In the genomic region with DNA sequence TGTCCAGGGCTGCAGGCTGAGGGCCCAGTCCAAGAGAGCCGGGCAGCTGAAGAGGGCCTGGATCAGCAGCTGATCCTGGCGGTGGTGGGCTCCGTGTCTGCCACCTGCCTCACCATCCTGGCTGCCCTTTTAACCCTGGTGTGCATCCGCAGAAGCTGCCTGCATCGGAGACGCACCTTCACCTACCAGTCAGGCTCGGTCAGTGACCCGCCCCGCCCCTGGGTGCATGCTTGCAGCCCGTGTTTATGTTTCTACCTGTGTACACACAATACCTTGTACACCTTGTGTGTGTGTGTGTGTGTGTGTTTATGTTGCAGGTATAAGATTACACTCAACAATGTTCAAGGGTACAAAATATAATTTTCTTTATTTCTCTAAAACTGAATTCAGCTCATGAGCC, we compare ENCODE assay signal across 1 cellular context.
TF ChIP-seq lines count a peak whose summit lies in the region.

No MANE protein-coding gene starts in this region.

TF ChIP-seq in HepG2, 621 proteins besides CTCF, POLR2A, EP300 and RAD21 (continued from another document and continues in another):
- TF ChIP-seq, protein P1, sequence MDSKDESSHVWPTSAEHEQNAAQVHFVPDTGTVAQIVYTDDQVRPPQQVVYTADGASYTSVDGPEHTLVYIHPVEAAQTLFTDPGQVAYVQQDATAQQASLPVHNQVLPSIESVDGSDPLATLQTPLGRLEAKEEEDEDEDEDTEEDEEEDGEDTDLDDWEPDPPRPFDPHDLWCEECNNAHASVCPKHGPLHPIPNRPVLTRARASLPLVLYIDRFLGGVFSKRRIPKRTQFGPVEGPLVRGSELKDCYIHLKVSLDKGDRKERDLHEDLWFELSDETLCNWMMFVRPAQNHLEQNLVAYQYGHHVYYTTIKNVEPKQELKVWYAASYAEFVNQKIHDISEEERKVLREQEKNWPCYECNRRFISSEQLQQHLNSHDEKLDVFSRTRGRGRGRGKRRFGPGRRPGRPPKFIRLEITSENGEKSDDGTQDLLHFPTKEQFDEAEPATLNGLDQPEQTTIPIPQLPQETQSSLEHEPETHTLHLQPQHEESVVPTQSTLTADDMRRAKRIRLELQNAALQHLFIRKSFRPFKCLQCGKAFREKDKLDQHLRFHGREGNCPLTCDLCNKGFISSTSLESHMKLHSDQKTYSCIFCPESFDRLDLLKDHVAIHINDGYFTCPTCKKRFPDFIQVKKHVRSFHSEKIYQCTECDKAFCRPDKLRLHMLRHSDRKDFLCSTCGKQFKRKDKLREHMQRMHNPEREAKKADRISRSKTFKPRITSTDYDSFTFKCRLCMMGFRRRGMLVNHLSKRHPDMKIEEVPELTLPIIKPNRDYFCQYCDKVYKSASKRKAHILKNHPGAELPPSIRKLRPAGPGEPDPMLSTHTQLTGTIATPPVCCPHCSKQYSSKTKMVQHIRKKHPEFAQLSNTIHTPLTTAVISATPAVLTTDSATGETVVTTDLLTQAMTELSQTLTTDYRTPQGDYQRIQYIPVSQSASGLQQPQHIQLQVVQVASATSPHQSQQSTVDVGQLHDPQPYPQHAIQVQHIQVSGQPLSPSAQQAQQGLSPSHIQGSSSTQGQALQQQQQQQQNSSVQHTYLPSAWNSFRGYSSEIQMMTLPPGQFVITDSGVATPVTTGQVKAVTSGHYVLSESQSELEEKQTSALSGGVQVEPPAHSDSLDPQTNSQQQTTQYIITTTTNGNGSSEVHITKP (CRISPR knock-in tag; IDR thresholded peaks at IDR 0.05; ENCODE audit: low read depth), result no peak
- no peak for TF ChIP-seq HNF4G (IDR thresholded peaks at IDR 0.05; ENCODE audit: borderline replicate concordance, low read depth, low read length)
- TF ChIP-seq HNF4G (CRISPR knock-in tag; IDR thresholded peaks at IDR 0.05; ENCODE audit: borderline replicate concordance, low read depth), result no peak
- TF ChIP-seq, protein P2, sequence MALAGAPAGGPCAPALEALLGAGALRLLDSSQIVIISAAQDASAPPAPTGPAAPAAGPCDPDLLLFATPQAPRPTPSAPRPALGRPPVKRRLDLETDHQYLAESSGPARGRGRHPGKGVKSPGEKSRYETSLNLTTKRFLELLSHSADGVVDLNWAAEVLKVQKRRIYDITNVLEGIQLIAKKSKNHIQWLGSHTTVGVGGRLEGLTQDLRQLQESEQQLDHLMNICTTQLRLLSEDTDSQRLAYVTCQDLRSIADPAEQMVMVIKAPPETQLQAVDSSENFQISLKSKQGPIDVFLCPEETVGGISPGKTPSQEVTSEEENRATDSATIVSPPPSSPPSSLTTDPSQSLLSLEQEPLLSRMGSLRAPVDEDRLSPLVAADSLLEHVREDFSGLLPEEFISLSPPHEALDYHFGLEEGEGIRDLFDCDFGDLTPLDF (CRISPR knock-in tag; IDR thresholded peaks at IDR 0.05), result no peak
- TF ChIP-seq PAX8 (CRISPR knock-in tag; IDR thresholded peaks at IDR 0.05; ENCODE audit: borderline replicate concordance), result no peak
- peak in 1 of 2 experiments; percentile 58; a peak in 1 of 4 replicates for TF ChIP-seq NR2F1 (CRISPR knock-in tag; IDR thresholded peaks at IDR 0.05)
- no peak for TF ChIP-seq NFE2L2 (IDR thresholded peaks at IDR 0.05; ENCODE audit: low read length)
- TF ChIP-seq, protein P3, sequence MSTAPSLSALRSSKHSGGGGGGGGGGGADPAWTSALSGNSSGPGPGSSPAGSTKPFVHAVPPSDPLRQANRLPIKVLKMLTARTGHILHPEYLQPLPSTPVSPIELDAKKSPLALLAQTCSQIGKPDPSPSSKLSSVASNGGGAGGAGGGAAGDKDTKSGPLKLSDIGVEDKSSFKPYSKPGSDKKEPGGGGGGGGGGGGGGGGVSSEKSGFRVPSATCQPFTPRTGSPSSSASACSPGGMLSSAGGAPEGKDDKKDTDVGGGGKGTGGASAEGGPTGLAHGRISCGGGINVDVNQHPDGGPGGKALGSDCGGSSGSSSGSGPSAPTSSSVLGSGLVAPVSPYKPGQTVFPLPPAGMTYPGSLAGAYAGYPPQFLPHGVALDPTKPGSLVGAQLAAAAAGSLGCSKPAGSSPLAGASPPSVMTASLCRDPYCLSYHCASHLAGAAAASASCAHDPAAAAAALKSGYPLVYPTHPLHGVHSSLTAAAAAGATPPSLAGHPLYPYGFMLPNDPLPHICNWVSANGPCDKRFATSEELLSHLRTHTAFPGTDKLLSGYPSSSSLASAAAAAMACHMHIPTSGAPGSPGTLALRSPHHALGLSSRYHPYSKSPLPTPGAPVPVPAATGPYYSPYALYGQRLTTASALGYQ (CRISPR knock-in tag; IDR thresholded peaks at IDR 0.05), result no peak
- no peak for TF ChIP-seq ZFAT (CRISPR knock-in tag; conservative IDR thresholded peaks at IDR 0.05)
- TF ChIP-seq ZNF615 (CRISPR knock-in tag; IDR thresholded peaks at IDR 0.05; ENCODE audit: borderline replicate concordance), result no peak
- TF ChIP-seq ZSCAN12 (CRISPR knock-in tag; IDR thresholded peaks at IDR 0.05), result no peak
- TF ChIP-seq CC2D1A (CRISPR knock-in tag; IDR thresholded peaks at IDR 0.05), result no peak
- no peak for TF ChIP-seq ZNF331 (CRISPR knock-in tag; IDR thresholded peaks at IDR 0.05)
- TF ChIP-seq, protein P4, sequence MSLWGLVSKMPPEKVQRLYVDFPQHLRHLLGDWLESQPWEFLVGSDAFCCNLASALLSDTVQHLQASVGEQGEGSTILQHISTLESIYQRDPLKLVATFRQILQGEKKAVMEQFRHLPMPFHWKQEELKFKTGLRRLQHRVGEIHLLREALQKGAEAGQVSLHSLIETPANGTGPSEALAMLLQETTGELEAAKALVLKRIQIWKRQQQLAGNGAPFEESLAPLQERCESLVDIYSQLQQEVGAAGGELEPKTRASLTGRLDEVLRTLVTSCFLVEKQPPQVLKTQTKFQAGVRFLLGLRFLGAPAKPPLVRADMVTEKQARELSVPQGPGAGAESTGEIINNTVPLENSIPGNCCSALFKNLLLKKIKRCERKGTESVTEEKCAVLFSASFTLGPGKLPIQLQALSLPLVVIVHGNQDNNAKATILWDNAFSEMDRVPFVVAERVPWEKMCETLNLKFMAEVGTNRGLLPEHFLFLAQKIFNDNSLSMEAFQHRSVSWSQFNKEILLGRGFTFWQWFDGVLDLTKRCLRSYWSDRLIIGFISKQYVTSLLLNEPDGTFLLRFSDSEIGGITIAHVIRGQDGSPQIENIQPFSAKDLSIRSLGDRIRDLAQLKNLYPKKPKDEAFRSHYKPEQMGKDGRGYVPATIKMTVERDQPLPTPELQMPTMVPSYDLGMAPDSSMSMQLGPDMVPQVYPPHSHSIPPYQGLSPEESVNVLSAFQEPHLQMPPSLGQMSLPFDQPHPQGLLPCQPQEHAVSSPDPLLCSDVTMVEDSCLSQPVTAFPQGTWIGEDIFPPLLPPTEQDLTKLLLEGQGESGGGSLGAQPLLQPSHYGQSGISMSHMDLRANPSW (CRISPR knock-in tag; IDR thresholded peaks at IDR 0.05; ENCODE audit: borderline replicate concordance), result no peak
- TF ChIP-seq RARA (CRISPR knock-in tag; IDR thresholded peaks at IDR 0.05), result peak; percentile 83
- TF ChIP-seq ZNF768 (CRISPR knock-in tag; IDR thresholded peaks at IDR 0.05), result no peak
- TF ChIP-seq MTA3 (CRISPR knock-in tag; IDR thresholded peaks at IDR 0.05), result no peak
- TF ChIP-seq ZBTB38 (CRISPR knock-in tag; IDR thresholded peaks at IDR 0.05), result no peak
- TF ChIP-seq ZNF891 (CRISPR knock-in tag; IDR thresholded peaks at IDR 0.05), result no peak
- TF ChIP-seq, protein P5, sequence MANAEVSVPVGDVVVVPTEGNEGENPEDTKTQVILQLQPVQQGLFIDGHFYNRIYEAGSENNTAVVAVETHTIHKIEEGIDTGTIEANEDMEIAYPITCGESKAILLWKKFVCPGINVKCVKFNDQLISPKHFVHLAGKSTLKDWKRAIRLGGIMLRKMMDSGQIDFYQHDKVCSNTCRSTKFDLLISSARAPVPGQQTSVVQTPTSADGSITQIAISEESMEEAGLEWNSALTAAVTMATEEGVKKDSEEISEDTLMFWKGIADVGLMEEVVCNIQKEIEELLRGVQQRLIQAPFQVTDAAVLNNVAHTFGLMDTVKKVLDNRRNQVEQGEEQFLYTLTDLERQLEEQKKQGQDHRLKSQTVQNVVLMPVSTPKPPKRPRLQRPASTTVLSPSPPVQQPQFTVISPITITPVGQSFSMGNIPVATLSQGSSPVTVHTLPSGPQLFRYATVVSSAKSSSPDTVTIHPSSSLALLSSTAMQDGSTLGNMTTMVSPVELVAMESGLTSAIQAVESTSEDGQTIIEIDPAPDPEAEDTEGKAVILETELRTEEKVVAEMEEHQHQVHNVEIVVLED (CRISPR knock-in tag; IDR thresholded peaks at IDR 0.05; ENCODE audit: borderline replicate concordance), result no peak
- no peak for TF ChIP-seq CEBPG (CRISPR knock-in tag; IDR thresholded peaks at IDR 0.05)
- TF ChIP-seq ZNF329 (CRISPR knock-in tag; IDR thresholded peaks at IDR 0.05; ENCODE audit: low read depth), result no peak
- TF ChIP-seq RFX5 (IDR thresholded peaks at IDR 0.05; ENCODE audit: low read depth, low read length), result no peak
- TF ChIP-seq NFE2 (CRISPR knock-in tag; IDR thresholded peaks at IDR 0.05), result no peak
- no peak for TF ChIP-seq NFKB2 (CRISPR knock-in tag; IDR thresholded peaks at IDR 0.05; ENCODE audit: borderline replicate concordance)
- no peak for TF ChIP-seq ZSCAN20 (CRISPR knock-in tag; IDR thresholded peaks at IDR 0.05; ENCODE audit: borderline replicate concordance)
- no peak for TF ChIP-seq ZNF383 (CRISPR knock-in tag; IDR thresholded peaks at IDR 0.05; ENCODE audit: borderline replicate concordance)
- TF ChIP-seq, protein P6, sequence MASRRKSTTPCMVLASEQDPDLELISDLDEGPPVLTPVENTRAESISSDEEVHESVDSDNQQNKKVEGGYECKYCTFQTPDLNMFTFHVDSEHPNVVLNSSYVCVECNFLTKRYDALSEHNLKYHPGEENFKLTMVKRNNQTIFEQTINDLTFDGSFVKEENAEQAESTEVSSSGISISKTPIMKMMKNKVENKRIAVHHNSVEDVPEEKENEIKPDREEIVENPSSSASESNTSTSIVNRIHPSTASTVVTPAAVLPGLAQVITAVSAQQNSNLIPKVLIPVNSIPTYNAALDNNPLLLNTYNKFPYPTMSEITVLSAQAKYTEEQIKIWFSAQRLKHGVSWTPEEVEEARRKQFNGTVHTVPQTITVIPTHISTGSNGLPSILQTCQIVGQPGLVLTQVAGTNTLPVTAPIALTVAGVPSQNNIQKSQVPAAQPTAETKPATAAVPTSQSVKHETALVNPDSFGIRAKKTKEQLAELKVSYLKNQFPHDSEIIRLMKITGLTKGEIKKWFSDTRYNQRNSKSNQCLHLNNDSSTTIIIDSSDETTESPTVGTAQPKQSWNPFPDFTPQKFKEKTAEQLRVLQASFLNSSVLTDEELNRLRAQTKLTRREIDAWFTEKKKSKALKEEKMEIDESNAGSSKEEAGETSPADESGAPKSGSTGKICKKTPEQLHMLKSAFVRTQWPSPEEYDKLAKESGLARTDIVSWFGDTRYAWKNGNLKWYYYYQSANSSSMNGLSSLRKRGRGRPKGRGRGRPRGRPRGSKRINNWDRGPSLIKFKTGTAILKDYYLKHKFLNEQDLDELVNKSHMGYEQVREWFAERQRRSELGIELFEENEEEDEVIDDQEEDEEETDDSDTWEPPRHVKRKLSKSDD (CRISPR knock-in tag; IDR thresholded peaks at IDR 0.05; ENCODE audit: low read depth), result no peak
- TF ChIP-seq, protein P7, sequence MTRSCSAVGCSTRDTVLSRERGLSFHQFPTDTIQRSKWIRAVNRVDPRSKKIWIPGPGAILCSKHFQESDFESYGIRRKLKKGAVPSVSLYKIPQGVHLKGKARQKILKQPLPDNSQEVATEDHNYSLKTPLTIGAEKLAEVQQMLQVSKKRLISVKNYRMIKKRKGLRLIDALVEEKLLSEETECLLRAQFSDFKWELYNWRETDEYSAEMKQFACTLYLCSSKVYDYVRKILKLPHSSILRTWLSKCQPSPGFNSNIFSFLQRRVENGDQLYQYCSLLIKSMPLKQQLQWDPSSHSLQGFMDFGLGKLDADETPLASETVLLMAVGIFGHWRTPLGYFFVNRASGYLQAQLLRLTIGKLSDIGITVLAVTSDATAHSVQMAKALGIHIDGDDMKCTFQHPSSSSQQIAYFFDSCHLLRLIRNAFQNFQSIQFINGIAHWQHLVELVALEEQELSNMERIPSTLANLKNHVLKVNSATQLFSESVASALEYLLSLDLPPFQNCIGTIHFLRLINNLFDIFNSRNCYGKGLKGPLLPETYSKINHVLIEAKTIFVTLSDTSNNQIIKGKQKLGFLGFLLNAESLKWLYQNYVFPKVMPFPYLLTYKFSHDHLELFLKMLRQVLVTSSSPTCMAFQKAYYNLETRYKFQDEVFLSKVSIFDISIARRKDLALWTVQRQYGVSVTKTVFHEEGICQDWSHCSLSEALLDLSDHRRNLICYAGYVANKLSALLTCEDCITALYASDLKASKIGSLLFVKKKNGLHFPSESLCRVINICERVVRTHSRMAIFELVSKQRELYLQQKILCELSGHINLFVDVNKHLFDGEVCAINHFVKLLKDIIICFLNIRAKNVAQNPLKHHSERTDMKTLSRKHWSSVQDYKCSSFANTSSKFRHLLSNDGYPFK (CRISPR knock-in tag; IDR thresholded peaks at IDR 0.05; ENCODE audit: borderline replicate concordance), result no peak
- no peak for TF ChIP-seq SMYD3 (CRISPR knock-in tag; IDR thresholded peaks at IDR 0.05)
- TF ChIP-seq ONECUT2 (CRISPR knock-in tag; IDR thresholded peaks at IDR 0.05), result no peak
- TF ChIP-seq ZSCAN29 (CRISPR knock-in tag; conservative IDR thresholded peaks at IDR 0.05), result no peak
- no peak for TF ChIP-seq KAT7 (CRISPR knock-in tag; IDR thresholded peaks at IDR 0.05; ENCODE audit: borderline replicate concordance)
- TF ChIP-seq FOXM1 (CRISPR knock-in tag; IDR thresholded peaks at IDR 0.05), result no peak
- TF ChIP-seq, protein P8, sequence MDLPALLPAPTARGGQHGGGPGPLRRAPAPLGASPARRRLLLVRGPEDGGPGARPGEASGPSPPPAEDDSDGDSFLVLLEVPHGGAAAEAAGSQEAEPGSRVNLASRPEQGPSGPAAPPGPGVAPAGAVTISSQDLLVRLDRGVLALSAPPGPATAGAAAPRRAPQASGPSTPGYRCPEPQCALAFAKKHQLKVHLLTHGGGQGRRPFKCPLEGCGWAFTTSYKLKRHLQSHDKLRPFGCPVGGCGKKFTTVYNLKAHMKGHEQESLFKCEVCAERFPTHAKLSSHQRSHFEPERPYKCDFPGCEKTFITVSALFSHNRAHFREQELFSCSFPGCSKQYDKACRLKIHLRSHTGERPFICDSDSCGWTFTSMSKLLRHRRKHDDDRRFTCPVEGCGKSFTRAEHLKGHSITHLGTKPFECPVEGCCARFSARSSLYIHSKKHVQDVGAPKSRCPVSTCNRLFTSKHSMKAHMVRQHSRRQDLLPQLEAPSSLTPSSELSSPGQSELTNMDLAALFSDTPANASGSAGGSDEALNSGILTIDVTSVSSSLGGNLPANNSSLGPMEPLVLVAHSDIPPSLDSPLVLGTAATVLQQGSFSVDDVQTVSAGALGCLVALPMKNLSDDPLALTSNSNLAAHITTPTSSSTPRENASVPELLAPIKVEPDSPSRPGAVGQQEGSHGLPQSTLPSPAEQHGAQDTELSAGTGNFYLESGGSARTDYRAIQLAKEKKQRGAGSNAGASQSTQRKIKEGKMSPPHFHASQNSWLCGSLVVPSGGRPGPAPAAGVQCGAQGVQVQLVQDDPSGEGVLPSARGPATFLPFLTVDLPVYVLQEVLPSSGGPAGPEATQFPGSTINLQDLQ (CRISPR knock-in tag; IDR thresholded peaks at IDR 0.05), result no peak
- TF ChIP-seq FOXA3 (CRISPR knock-in tag; IDR thresholded peaks at IDR 0.05), result peak; percentile 65; the same call in 1 of the 2 replicates
- no peak for TF ChIP-seq ZKSCAN1 (IDR thresholded peaks at IDR 0.05; ENCODE audit: low read length)
- no peak for TF ChIP-seq ZBTB7B (CRISPR knock-in tag; IDR thresholded peaks at IDR 0.05)
- TF ChIP-seq, protein P9, sequence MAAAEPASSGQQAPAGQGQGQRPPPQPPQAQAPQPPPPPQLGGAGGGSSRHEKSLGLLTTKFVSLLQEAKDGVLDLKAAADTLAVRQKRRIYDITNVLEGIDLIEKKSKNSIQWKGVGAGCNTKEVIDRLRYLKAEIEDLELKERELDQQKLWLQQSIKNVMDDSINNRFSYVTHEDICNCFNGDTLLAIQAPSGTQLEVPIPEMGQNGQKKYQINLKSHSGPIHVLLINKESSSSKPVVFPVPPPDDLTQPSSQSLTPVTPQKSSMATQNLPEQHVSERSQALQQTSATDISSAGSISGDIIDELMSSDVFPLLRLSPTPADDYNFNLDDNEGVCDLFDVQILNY (CRISPR knock-in tag; conservative IDR thresholded peaks at IDR 0.05), result no peak
- no peak for TF ChIP-seq ZFX (CRISPR knock-in tag; IDR thresholded peaks at IDR 0.05; ENCODE audit: low read depth)
